In the genomic region with DNA sequence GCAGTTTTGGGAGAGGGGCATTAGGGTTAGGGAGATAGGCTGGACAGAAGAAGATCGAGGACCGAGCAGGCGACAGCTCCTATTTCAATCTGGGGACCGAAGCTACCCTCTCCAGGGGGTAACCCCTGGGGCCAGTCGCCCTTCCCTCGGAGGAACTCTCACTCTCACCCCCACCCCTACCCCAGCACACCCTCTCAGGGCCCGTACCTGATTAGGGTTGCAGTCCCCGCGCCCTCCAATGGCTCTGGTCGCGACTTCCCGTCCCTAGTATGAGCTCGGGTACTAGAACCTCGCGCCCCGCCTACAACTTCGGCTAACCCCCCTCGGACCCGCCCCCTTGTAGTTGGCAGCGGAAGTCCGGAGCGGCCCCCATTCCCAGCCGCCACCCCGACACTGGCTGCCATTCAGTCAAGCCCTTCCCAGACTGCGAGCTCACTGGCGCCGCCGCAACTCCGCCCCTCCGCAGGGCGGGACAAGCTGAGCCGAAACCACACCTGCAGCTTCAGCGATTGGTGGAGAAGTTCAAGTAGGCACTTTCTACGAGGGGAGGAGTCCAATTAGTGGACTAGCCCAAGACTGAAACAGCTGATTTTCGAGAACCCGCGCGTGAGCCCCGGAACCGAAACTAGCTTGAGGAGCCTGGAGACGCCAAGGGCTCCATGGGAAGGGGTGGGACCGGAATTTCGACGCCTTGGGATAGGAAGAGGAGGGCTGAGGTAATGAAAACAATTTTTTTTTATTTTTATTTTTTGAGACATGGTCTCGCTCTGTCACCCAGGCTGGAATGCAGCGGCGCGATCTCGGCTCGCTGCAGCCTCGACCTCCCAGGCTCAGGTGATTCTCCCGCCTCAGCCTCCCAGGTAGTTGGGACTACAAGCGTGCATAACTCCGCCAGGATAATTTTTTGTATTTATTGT, we compare ENCODE assay signal across 8 cellular contexts. TPM values are rescaled to one million over a fixed set of nuclear protein-coding genes. Genes with fewer than 3 reads are reported as not detected.
DNase-seq lines count a peak whose midpoint lies in the region; ATAC-seq, FAIRE-seq and TF ChIP-seq lines count a peak whose summit lies in the region.

TSS of gene STAT2 (minus strand) at position 257 of the 917 bp plus-strand sequence. CDS start 3,536 bp downstream, outside the sequence.

- peak; percentile 95 for FAIRE-seq in islet of Langerhans (lab: Jason Lieb, UNC)

- no peak for TF ChIP-seq CTCF in AG10803 (conservative IDR thresholded peaks at IDR 0.05; ENCODE audit: low read length)

- peak within 1 kb of the TSS; percentile 99 for H3K4me3 ChIP-seq in AG10803 (ENCODE audit: low read length)

- peak; percentile 93 for ATAC-seq in GM19043 (IDR thresholded peaks at IDR 0.05; ENCODE audit: low read depth, unreplicated experiment)
- peak; percentile 94 for ATAC-seq in HG03378 (IDR thresholded peaks at IDR 0.05; ENCODE audit: unreplicated experiment)

- DNase-seq in AG10803 (ENCODE audit: low read depth) (peak; percentile 100), NCI-H460 (ENCODE audit: extremely low read depth, low read depth) (peak; percentile 99), cerebellar nuclear complex (lab: John Stamatoyannopoulos, UW) (peak; percentile 99)
- DNase-seq in activated CD4-positive, CD25-positive, alpha-beta regulatory T cell treated with anti-CD3 and anti-CD28 coated beads, Interleukin-2, amount 50 U/mL, for 72 hours = peak; percentile 98
- DNase-seq in stimulated activated CD4-positive, alpha-beta T cell treated with anti-CD3 and anti-CD28 coated beads, Interleukin-12 subunit alpha, Interleukin-12 subunit beta, amount 100 ng/mL, for 4 hours = peak; percentile 97

RNA-seq across cellular contexts. Expression of gene STAT2, which starts in this region (rescaled TPM):
- 20.2 and 20.6 TPM in 2 replicates for total RNA-seq in NCI-H460 (2014; rRNA removed; shearing (Covaris generic))
- polyA plus RNA-seq in NCI-H460 (2014; cell fraction: nucleus; rRNA removed) = 47.2 and 54.5 TPM in 2 replicates

Comparison
In these comparisons a context has a peak if more than half of its experiments do, and no peak if none do; other contexts are left out.
1. Peak in every context shown above with its lines: DNase-seq, ATAC-seq and H3K4me3 ChIP-seq.